9 cellular contexts compared by ENCODE assay signal in genomic region chr20:58623579-58624473, GRCh38. TPM values are rescaled to one million over a fixed set of nuclear protein-coding genes. Genes with fewer than 3 reads are reported as not detected.
DNase-seq lines count a peak whose midpoint lies in the region; ATAC-seq and TF ChIP-seq lines count a peak whose summit lies in the region.
"Had no signal": no experiment of that assay in that cellular context is flagged by ENCODE, and none has a peak within 500 bp of the region (broad histone marks: within the 10 kb centered on the region; RNA-seq: fewer than 3 reads in every experiment).

No MANE protein-coding gene starts in this region.

- H3K9ac ChIP-seq in adipocyte (ENCODE audit: low read length), result no peak overlapping the region

- intact Hi-C loops in tibial artery (cut with DNase I; ENCODE audit: low total_unique reads), result no loop called here

- DNase-seq in NCI-H1417 (lab: John Stamatoyannopoulos, UW) (peak in 2 of 3 experiments; percentile 6 to 30), NCI-H1417 treated with DMSO at 0.1 percent for 48 hours (lab: John Stamatoyannopoulos, UW) (no peak), adipocyte (ENCODE audit: low read depth) (peak; percentile 98), right atrium auricular region (ENCODE audit: low spot score) (peak; percentile 74), tibial artery (peak; percentile 38 to 81)
- no peak for DNase-seq in activated CD4-positive, alpha-beta T cell treated with anti-CD3 and anti-CD28 coated beads for 48 hours
- no peak for DNase-seq in activated CD4-positive, CD25-positive, alpha-beta regulatory T cell (lab: John Stamatoyannopoulos, UW)
- DNase-seq: T-helper 17 cell had no signal

- H3K27ac ChIP-seq in right atrium auricular region, result no peak overlapping the region
- H3K27ac ChIP-seq in tibial artery, result no peak overlapping the region

- H3K36me3 ChIP-seq in adipocyte (ENCODE audit: control insufficient read depth, insufficient read depth, low read length, severe bottlenecking) (no peaks in the 10 kb centered on the region), right atrium auricular region (no peaks in the 10 kb centered on the region), tibial artery (no peaks in the 10 kb centered on the region)

- no peak for ATAC-seq in GM19395 (IDR thresholded peaks at IDR 0.05; ENCODE audit: unreplicated experiment)
- ATAC-seq: T-helper 17 cell had no signal

- no peak for TF ChIP-seq CTCF in right atrium auricular region (IDR thresholded peaks at IDR 0.05)
- TF ChIP-seq CTCF in tibial artery (IDR thresholded peaks at IDR 0.05), result no peak

- H3K27me3 ChIP-seq in adipocyte (replicated peaks; ENCODE audit: control insufficient read depth, insufficient read depth, low read length), result no peaks in the 10 kb centered on the region
- H3K27me3 ChIP-seq in right atrium auricular region, result no peaks in the 10 kb centered on the region
- H3K27me3 ChIP-seq in tibial artery, result no peaks in the 10 kb centered on the region

- H3K4me3 ChIP-seq in adipocyte (ENCODE audit: low read length), result peak overlapping the region; percentile 14
- H3K4me3 ChIP-seq in right atrium auricular region, result no peak overlapping the region
- H3K4me3 ChIP-seq in tibial artery, result no peak overlapping the region

- H3K9me3 ChIP-seq in adipocyte (ENCODE audit: control insufficient read depth, low read length), result no peaks in the 10 kb centered on the region
- H3K9me3 ChIP-seq in right atrium auricular region, result no peaks in the 10 kb centered on the region
- no peaks in the 10 kb centered on the region for H3K9me3 ChIP-seq in tibial artery

- H3K4me1 ChIP-seq in adipocyte (ENCODE audit: control insufficient read depth, insufficient read depth, low read length) (peaks cover 32% of the 10 kb centered on the region), right atrium auricular region (no peaks in the 10 kb centered on the region), tibial artery (peaks cover 0 to 15% (median 5%) of the 10 kb centered on the region in 4 donors)

RNA-seq across cellular contexts. Expression of gene STX16, which starts 27.3 kb away (rescaled TPM):
- 10 to 100 TPM; 20.9 to 26.1 TPM for total RNA-seq in right atrium auricular region

Comparison
In these comparisons a context has a peak if more than half of its experiments do, and no peak if none do; other contexts are left out.
1. DNase-seq: peak in NCI-H1417 (2 of 3), adipocyte (single experiment), right atrium auricular region (single experiment) and tibial artery (2 of 2); none in NCI-H1417 treated with DMSO at 0.1 percent for 48 hours (single experiment), activated CD4-positive, alpha-beta T cell treated with anti-CD3 and anti-CD28 coated beads for 48 hours (single experiment) and activated CD4-positive, CD25-positive, alpha-beta regulatory T cell (0 of 4).